ENCODE assay signal across 9 cellular contexts in genomic region chr17:37701424-37702020, GRCh38. TPM values are rescaled to one million over a fixed set of nuclear protein-coding genes. Genes with fewer than 3 reads are reported as not detected.
DNase-seq lines count a peak whose midpoint lies in the region; ATAC-seq, FAIRE-seq and TF ChIP-seq lines count a peak whose summit lies in the region.
"Had no signal": no experiment of that assay in that cellular context is flagged by ENCODE, and none has a peak within 500 bp of the region (broad histone marks: within the 10 kb centered on the region; RNA-seq: fewer than 3 reads in every experiment).

No MANE protein-coding gene starts in this region.

- no peak for TF ChIP-seq POLR2A in H1 (IDR thresholded peaks at IDR 0.05; ENCODE audit: control extremely low read depth in 1 of 2, low read depth in 2 of 2, low read length in 2 of 2)

- no peak overlapping the region for H2BK20ac ChIP-seq in H1 (ENCODE audit: low read length)

- H3K56ac ChIP-seq in H1 (replicated peaks; ENCODE audit: insufficient read length, low read depth, low read length): no peak overlapping the region

- H3K4me1 ChIP-seq in BE2C (no peaks in the 10 kb centered on the region), H1 (replicated peaks in 1 of 4; ENCODE audit: control insufficient read depth in 3 of 4, insufficient read depth in 4 of 4, low read length in 3 of 4) (no peaks in the 10 kb centered on the region)

- H2BK15ac ChIP-seq in H1 (ENCODE audit: low read length): no peak overlapping the region

- CTCF ChIA-PET in H1 (lab: Charles Lee; ENCODE audit: partially characterized antibody): interaction anchor here (0.6 to 4.8 kb wide), 15 partner anchors 10 to 143 kb away, joined by 3 to 28 read pairs (median 6); partner anchors contain the start of gene HNF1B

- no peak overlapping the region for H3K23ac ChIP-seq in H1 (ENCODE audit: insufficient read length)

- H3K18ac ChIP-seq in H1 (ENCODE audit: extremely low read depth, low read length): no peak overlapping the region

- no peak overlapping the region for H2AK5ac ChIP-seq in H1 (ENCODE audit: low read depth, low read length)

- H3K9me3 Mint-ChIP-seq in nephron progenitor cell: no peaks in the 10 kb centered on the region

- no peak for ATAC-seq in GM19463 (IDR thresholded peaks at IDR 0.05; ENCODE audit: unreplicated experiment)

- H3K27ac Mint-ChIP-seq in nephron progenitor cell: no peak overlapping the region

- H3K9ac ChIP-seq in H1 (replicated peaks in 1 of 4; ENCODE audit: extremely low read depth in 1 of 4, low read depth in 3 of 4, low read length in 3 of 4): no peak overlapping the region

- no peak overlapping the region for H3K4me2 ChIP-seq in H1 (ENCODE audit: insufficient read depth in 1 of 2, low read depth in 2 of 2, low read length in 2 of 2)

- no peak overlapping the region for H4K91ac ChIP-seq in H1 (replicated peaks; ENCODE audit: insufficient read length, low read length)

- no peaks in the 10 kb centered on the region for H3K36me3 ChIP-seq in BE2C
- H3K36me3 ChIP-seq in H1 (ENCODE audit: control insufficient read depth in 2 of 4, insufficient read depth in 4 of 4, low read length in 3 of 4): no peaks in the 10 kb centered on the region

- H3K4me3 ChIP-seq in BE2C (ENCODE audit: low read depth, low read length): no peak overlapping the region
- H3K4me3 ChIP-seq in H1 (ENCODE audit: extremely low read depth in 1 of 4, insufficient read depth in 2 of 4, low read depth in 3 of 4, low read length in 4 of 4): no peak overlapping the region

- POLR2A ChIA-PET in H1 (lab: Charles Lee; ENCODE audit: partially characterized antibody): no interaction called here

- H4K8ac ChIP-seq in H1 (ENCODE audit: extremely low read depth, insufficient read depth, low read length): no peak overlapping the region

- H4K5ac ChIP-seq in H1 (ENCODE audit: insufficient read length, low read depth, low read length): no peak overlapping the region

- no peak overlapping the region for H3K4ac ChIP-seq in H1 (replicated peaks; ENCODE audit: insufficient read length, low read depth, low read length)

- peaks cover 8% of the 10 kb centered on the region for H3K36me3 Mint-ChIP-seq in nephron progenitor cell (ENCODE audit: low read depth)

- H3K4me3 Mint-ChIP-seq in nephron progenitor cell: no peak overlapping the region

- TF ChIP-seq EP300 in H1 (IDR thresholded peaks at IDR 0.05; ENCODE audit: borderline replicate concordance in 1 of 2, low read depth in 2 of 2, low read length in 2 of 2): no peak

- peak; percentile 16 for DNase-seq in BE2C
- peak; percentile 42 for DNase-seq in HTR-8/SVneo (ENCODE audit: insufficient read length, low spot score)
- peak; percentile 7 to 39 for DNase-seq in activated CD4-positive, alpha-beta T cell treated with anti-CD3 and anti-CD28 coated beads for 4 hours
- peak in 1 of 2 experiments; percentile 85 for DNase-seq in H1 (ENCODE audit: low read depth in 1 of 2, low spot score in 2 of 2)
- no peak for DNase-seq in nephron progenitor cell
- DNase-seq in NCI-H524 treated with DMSO at 0.1 percent for 48 hours (lab: John Stamatoyannopoulos, UW): no peak
- DNase-seq in ureter (ENCODE audit: low spot score): no peak

- H3K27me3 ChIP-seq in BE2C (peaks cover 11% of the 10 kb centered on the region), H1 (replicated peaks in 1 of 4; ENCODE audit: control insufficient read depth in 3 of 4, extremely low read depth in 1 of 4, insufficient read depth in 3 of 4, low read length in 3 of 4) (no peaks in the 10 kb centered on the region)

- H3K23me2 ChIP-seq in H1 (ENCODE audit: low read depth, low read length): no peaks in the 10 kb centered on the region; the same call in 1 of the 2 replicates

- 64% methylated on average over 6 of the region's 6 CpGs; no CpG with 5 or more reads in 1 of the 2 experiments for WGBS in H1 (ENCODE audit: extremely low coverage in 1 of 2, insufficient coverage in 1 of 2, insufficient read length in 1 of 2, insufficient replicate concordance in 2 of 2, low coverage in 1 of 2, low lambda C conversion rate in 2 of 2, missing lambda C conversion rate in 1 of 2), 2 experiments

- no peak overlapping the region for H2BK12ac ChIP-seq in H1 (ENCODE audit: low read depth, low read length)

- no peak overlapping the region for H2BK120ac ChIP-seq in H1 (replicated peaks; ENCODE audit: low read depth, low read length)

- H3K14ac ChIP-seq in H1 (ENCODE audit: insufficient read length): no peak overlapping the region

- peak; percentile 71 to 77 for TF ChIP-seq RAD21 in H1 (IDR thresholded peaks at IDR 0.05 in 1 of 2, conservative IDR thresholded peaks at IDR 0.05 in 1 of 2; ENCODE audit: low read depth in 2 of 2, low read length in 2 of 2)

- no peak for FAIRE-seq in HTR-8/SVneo (lab: Jason Lieb, UNC)
- no peak for FAIRE-seq in H1 (lab: Jason Lieb, UNC)

- H4K20me1 ChIP-seq in H1 (replicated peaks in 1 of 2; ENCODE audit: control insufficient read depth in 1 of 2, insufficient read depth in 2 of 2, low read length in 2 of 2): no peaks in the 10 kb centered on the region

- H3K27me3 Mint-ChIP-seq in nephron progenitor cell (ENCODE audit: low read depth, poor library complexity): peaks cover 30% of the 10 kb centered on the region

- no peak overlapping the region for H2AFZ ChIP-seq in H1 (ENCODE audit: low read length)

- peak; percentile 63 for TF ChIP-seq CTCF in BE2C (IDR thresholded peaks at IDR 0.05; ENCODE audit: low read depth, low read length)
- peak; percentile 77 to 84 (median 78) for TF ChIP-seq CTCF in H1 (IDR thresholded peaks at IDR 0.05; ENCODE audit: control extremely low read depth in 1 of 3, insufficient read depth in 1 of 3, low read depth in 1 of 3, low read length in 3 of 3)
- peak; percentile 20 for TF ChIP-seq CTCF in nephron progenitor cell (IDR thresholded peaks at IDR 0.05)

- no peaks in the 10 kb centered on the region for H3K79me1 ChIP-seq in H1 (ENCODE audit: low read depth, low read length)

- H3K9me3 ChIP-seq in BE2C: no peaks in the 10 kb centered on the region
- no peaks in the 10 kb centered on the region for H3K9me3 ChIP-seq in H1 (ENCODE audit: insufficient read depth in 2 of 2, low read depth in 1 of 2, low read length in 1 of 2)

- H3K27ac ChIP-seq in H1 (ENCODE audit: low read depth, low read length): no peak overlapping the region

- no peaks in the 10 kb centered on the region for H3K79me2 ChIP-seq in H1 (ENCODE audit: control insufficient read depth in 1 of 2, insufficient read depth in 2 of 2, low read length in 2 of 2)

- H2BK5ac ChIP-seq in H1 (ENCODE audit: low read depth, low read length): no peak overlapping the region

- H3K4me1 Mint-ChIP-seq in nephron progenitor cell: peaks cover 43% of the 10 kb centered on the region

TF ChIP-seq in H1, 55 proteins besides CTCF, POLR2A, EP300 and RAD21:
- TF ChIP-seq SIX5 (IDR thresholded peaks at IDR 0.05; ENCODE audit: low read depth, low read length) (no peak), YY1 (IDR thresholded peaks at IDR 0.05; ENCODE audit: low read depth, low read length) (peak; percentile 39; the same call in 1 of the 2 replicates)

RNA-seq across cellular contexts. Expression of gene HNF1B, which starts 43.3 kb away (rescaled TPM):
- polyA plus RNA-seq in BE2C (2012; ENCODE audit: insufficient read depth, insufficient read length, low read depth): not detected
- total RNA-seq in H1 (2021; fragmentation: NEBNext Ultra II Directional; extraction: Animal tissue kit (Norgen Biotek cat#: 25700)): 0.13 TPM in 1 of 2 replicates, not detected in the other
- polyA plus RNA-seq in H1 (2011; rRNA removed): 0.28 and 0.30 TPM in 2 replicates
- polyA plus RNA-seq in H1 (2011; cell fraction: cytosol; rRNA removed): 0.17 TPM
- 0.40 TPM for polyA plus RNA-seq in H1 (2011; cell fraction: nucleus; rRNA removed)
- 0.17 to 0.58 TPM (median 0.27 TPM) in 4 replicates for polyA plus RNA-seq in H1 (2012, experiment 1 of 2)
- 0.17 TPM for polyA plus RNA-seq in H1 (2012, experiment 2 of 2)
- polyA plus RNA-seq in H1 (2013, experiment 1 of 2): 0.12 TPM
- polyA plus RNA-seq in H1 (2013, experiment 2 of 2): 0.11 TPM
- polyA minus RNA-seq in H1 (2011; rRNA and poly(A)+ RNA removed): 0.20 and 0.22 TPM in 2 replicates
- polyA minus RNA-seq in H1 (2011; cell fraction: cytosol; rRNA and poly(A)+ RNA removed): not detected
- polyA minus RNA-seq in H1 (2011; cell fraction: nucleus; rRNA and poly(A)+ RNA removed): not detected
- total RNA-seq in ureter: 31.5 TPM
- total RNA-seq: dermis microvascular lymphatic vessel endothelial cell had no signal

RNA-seq across cellular contexts. Expression of gene DDX52, which starts 58.3 kb away (rescaled TPM):
- polyA plus RNA-seq in BE2C (2012; ENCODE audit: insufficient read depth, insufficient read length, low read depth): 10.4 TPM
- 45.9 and 47.4 TPM in 2 replicates for total RNA-seq in H1 (2021; fragmentation: NEBNext Ultra II Directional; extraction: Animal tissue kit (Norgen Biotek cat#: 25700))
- polyA plus RNA-seq in H1 (2011; rRNA removed): 7.4 and 10.0 TPM in 2 replicates
- 12.3 TPM for polyA plus RNA-seq in H1 (2011; cell fraction: cytosol; rRNA removed)
- polyA plus RNA-seq in H1 (2011; cell fraction: nucleus; rRNA removed): 12.7 TPM
- polyA plus RNA-seq in H1 (2012, experiment 1 of 2): 15.0 to 29.0 TPM (median 18.3 TPM) in 4 replicates
- 1.1 TPM for polyA plus RNA-seq in H1 (2012, experiment 2 of 2)
- 40.2 TPM for polyA plus RNA-seq in H1 (2013, experiment 1 of 2)
- polyA plus RNA-seq in H1 (2013, experiment 2 of 2): 41.0 TPM
- 16.5 and 31.7 TPM in 2 replicates for polyA minus RNA-seq in H1 (2011; rRNA and poly(A)+ RNA removed)
- polyA minus RNA-seq in H1 (2011; cell fraction: cytosol; rRNA and poly(A)+ RNA removed): 7.0 TPM
- polyA minus RNA-seq in H1 (2011; cell fraction: nucleus; rRNA and poly(A)+ RNA removed): 29.2 TPM
- total RNA-seq in ureter: 37.9 TPM

Comparison
In these comparisons a context has a peak if more than half of its experiments do, and no peak if none do; other contexts are left out.
1. DNase-seq: peak in BE2C (single experiment), HTR-8/SVneo (single experiment) and activated CD4-positive, alpha-beta T cell treated with anti-CD3 and anti-CD28 coated beads for 4 hours (2 of 2); none in nephron progenitor cell (single experiment), NCI-H524 treated with DMSO at 0.1 percent for 48 hours (single experiment) and ureter (single experiment).
2. CTCF ChIP-seq: peak in every context shown above with its lines; median percentile 78 in H1; 63 in BE2C; 20 in nephron progenitor cell.
3. RNA of gene HNF1B, which starts 43.3 kb away (total RNA-seq): 31.5 TPM in ureter (single experiment); 0.13 TPM in H1; every median in the first group is over 10 times any median in the second.